11 cellular contexts compared by ENCODE assay signal in the genomic region with DNA sequence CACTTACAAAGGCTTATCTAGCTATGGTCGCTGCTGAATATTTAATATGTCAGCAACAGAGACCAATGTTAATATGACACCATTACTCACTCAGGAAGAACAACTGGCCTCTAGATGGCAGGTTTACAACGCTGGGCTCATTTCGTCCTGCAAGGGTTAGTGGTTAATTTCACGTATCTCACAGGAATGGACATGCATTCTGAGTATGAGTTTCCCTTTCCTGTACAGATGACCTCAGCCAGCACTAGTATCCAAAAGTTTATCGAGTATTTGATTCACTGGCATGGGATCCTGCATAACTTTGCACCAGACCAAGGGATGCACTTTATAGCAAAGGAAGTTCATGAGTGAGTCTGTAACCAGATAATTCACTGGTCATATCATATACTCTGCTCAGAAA. TPM values are rescaled to one million over a fixed set of nuclear protein-coding genes. Genes with fewer than 3 reads are reported as not detected.
DNase-seq lines count a peak whose midpoint lies in the region; ATAC-seq and TF ChIP-seq lines count a peak whose summit lies in the region.
"Had no signal": no experiment of that assay in that cellular context is flagged by ENCODE, and none has a peak within 500 bp of the region (broad histone marks: within the 10 kb centered on the region; RNA-seq: fewer than 3 reads in every experiment).

No MANE protein-coding gene starts in this region.

- H3K9me2 ChIP-seq in hepatocyte (replicated peaks; ENCODE audit: insufficient read depth) = no peaks in the 10 kb centered on the region

- H3K27me3 ChIP-seq in hepatocyte = no peaks in the 10 kb centered on the region

- DNase-seq in COR-L47 (lab: John Stamatoyannopoulos, UW) = peak; percentile 15
- DNase-seq in HFF-Myc (ENCODE audit: extremely low read depth, low read depth) = peak; percentile 20
- DNase-seq in SHP77 (lab: John Stamatoyannopoulos, UW) = peak; percentile 42 to 49
- DNase-seq in hepatocyte (ENCODE audit: low spot score) = peak; percentile 30
- no peak for DNase-seq in activated naive CD4-positive, alpha-beta T cell (lab: John Stamatoyannopoulos, UW)
- no peak for DNase-seq in NCI-H345 (lab: John Stamatoyannopoulos, UW)
- no peak for DNase-seq in HK-2 (ENCODE audit: unreplicated experiment)
- DNase-seq: central memory CD4-positive, alpha-beta T cell had no signal

- H3K9me3 ChIP-seq in hepatocyte (ENCODE audit: low read depth) = no peaks in the 10 kb centered on the region

- no peak overlapping the region for H3K4me2 ChIP-seq in hepatocyte

- H3K79me2 ChIP-seq in hepatocyte = no peaks in the 10 kb centered on the region

- H4K20me1 ChIP-seq in hepatocyte (ENCODE audit: insufficient read depth, poor library complexity, severe bottlenecking) = no peaks in the 10 kb centered on the region

- no peaks in the 10 kb centered on the region for H3K36me3 ChIP-seq in hepatocyte (replicated peaks; ENCODE audit: insufficient read depth, low read depth)

- H3K4me1 ChIP-seq in hepatocyte (ENCODE audit: insufficient read depth) = no peaks in the 10 kb centered on the region

- 35% methylated on average over 5 of the region's 5 CpGs for WGBS in hepatocyte (ENCODE audit: low lambda C conversion rate, missing lambda C conversion rate)

- H3K4me3 ChIP-seq in HFF-Myc (replicated peaks; ENCODE audit: low read depth, low read length) (no peak overlapping the region), hepatocyte (no peak overlapping the region)
- H3K4me3 ChIP-seq: lung had no signal

- no peak for ATAC-seq in GM18511 (IDR thresholded peaks at IDR 0.05; ENCODE audit: unreplicated experiment)

- TF ChIP-seq CTCF in HFF-Myc (IDR thresholded peaks at IDR 0.05; ENCODE audit: low read depth, low read length, missing control alignments) (peak; percentile 41), hepatocyte (IDR thresholded peaks at IDR 0.05; ENCODE audit: poor library complexity) (peak; percentile 61)

- H2AFZ ChIP-seq in hepatocyte = no peak overlapping the region

- no peak overlapping the region for H3K27ac ChIP-seq in hepatocyte

RNA-seq across cellular contexts. Expression of a gene that starts 8.7 kb away (rescaled TPM):
- total RNA-seq in hepatocyte = 0.53 TPM in 1 of 2 replicates, not detected in the other
- not detected in 2 replicates for polyA plus RNA-seq in hepatocyte
- total RNA-seq: lung; T-helper 1 cell treated with Interleukin-12 subunit alpha and Interleukin-12 subunit beta and Interleukin-4 antibody, amounts not matched to agents 30 ng/mL and 1 ng/mL, for 36 hours had no signal
- polyA plus RNA-seq: lung had no signal

Comparison
In these comparisons a context has a peak if more than half of its experiments do, and no peak if none do; other contexts are left out.
1. DNase-seq: peak in COR-L47 (single experiment), HFF-Myc (single experiment), SHP77 (2 of 2) and hepatocyte (single experiment); none in activated naive CD4-positive, alpha-beta T cell (0 of 4), NCI-H345 (single experiment) and HK-2 (single experiment).